Comparison of ENCODE assay signal across 1 cellular context in the genomic region with DNA sequence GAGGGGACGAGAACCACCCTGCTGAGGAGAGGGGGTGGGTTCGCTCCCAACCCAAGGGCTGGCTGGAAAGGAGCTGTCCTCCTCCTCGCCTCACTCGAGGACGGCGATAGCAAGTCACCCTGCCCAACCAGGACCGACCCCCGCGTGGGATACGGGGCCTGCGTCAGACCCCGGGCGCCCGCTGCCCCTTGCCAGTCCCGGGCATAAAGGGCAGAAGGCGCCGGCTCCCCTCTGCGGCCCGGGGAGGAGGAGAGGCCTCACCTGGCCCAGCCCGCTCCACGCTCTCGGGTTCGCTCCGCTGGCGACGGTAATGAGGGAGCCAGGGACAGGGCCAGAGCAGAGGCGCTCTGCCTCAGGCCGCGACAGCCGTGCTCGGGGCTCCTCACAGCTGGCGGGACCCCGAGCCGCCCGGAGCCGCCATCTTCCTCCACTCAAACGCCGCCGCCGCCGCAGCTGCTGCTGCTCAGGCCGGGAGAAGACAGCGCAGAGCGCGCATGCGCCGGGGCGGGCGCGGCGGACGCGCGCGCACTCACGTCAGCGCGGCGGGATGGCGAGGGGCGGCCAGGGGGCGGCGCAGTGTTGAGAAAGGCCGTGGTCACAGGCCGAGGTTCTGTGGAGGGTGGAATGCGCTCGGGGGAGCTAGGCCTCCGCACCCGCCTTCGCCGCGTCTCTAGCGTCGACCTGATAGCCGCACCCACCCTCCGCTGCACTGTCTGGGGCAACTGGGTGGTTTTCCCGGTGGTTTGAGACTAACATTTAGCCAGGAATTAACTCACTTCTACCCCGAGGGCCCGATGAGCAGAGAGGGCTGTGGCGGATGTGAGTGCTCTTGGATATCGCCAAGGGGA.
TF ChIP-seq lines count a peak whose summit lies in the region.

TSS of gene FBXO42 (minus strand) at position 487 of the 848 bp plus-strand sequence. CDS start 37,062 bp downstream, outside the sequence.

TF ChIP-seq in WTC11, 78 proteins besides CTCF, POLR2A, EP300 and RAD21 (continued from another document and continues in another):
- TF ChIP-seq ZNF232 (CRISPR knock-in tag; IDR thresholded peaks at IDR 0.05) (no peak), ZNF532 (CRISPR knock-in tag; IDR thresholded peaks at IDR 0.05; ENCODE audit: borderline replicate concordance) (no peak), IRF2 (CRISPR knock-in tag; IDR thresholded peaks at IDR 0.05; ENCODE audit: borderline replicate concordance, low read depth) (no peak), ZNF317 (CRISPR knock-in tag; IDR thresholded peaks at IDR 0.05; ENCODE audit: borderline replicate concordance, low read depth) (no peak), GRHL2 (CRISPR knock-in tag; IDR thresholded peaks at IDR 0.05; ENCODE audit: insufficient replicate concordance, severe bottlenecking) (no peak), NR2C2 (CRISPR knock-in tag; IDR thresholded peaks at IDR 0.05) (no peak), FOXP1 (CRISPR knock-in tag; IDR thresholded peaks at IDR 0.05; ENCODE audit: borderline replicate concordance) (no peak; the same call in 1 of the 2 replicates), TEAD1 (CRISPR knock-in tag; IDR thresholded peaks at IDR 0.05) (peak; percentile 71), ZBTB43 (CRISPR knock-in tag; IDR thresholded peaks at IDR 0.05) (no peak), ATF3 (CRISPR knock-in tag; conservative IDR thresholded peaks at IDR 0.05) (no peak), GTF2I (CRISPR knock-in tag; conservative IDR thresholded peaks at IDR 0.05) (no peak), STAT6 (CRISPR knock-in tag; conservative IDR thresholded peaks at IDR 0.05; ENCODE audit: low read depth) (no peak), NFYB (CRISPR knock-in tag; conservative IDR thresholded peaks at IDR 0.05; ENCODE audit: low read depth) (no peak), TCF7 (CRISPR knock-in tag; IDR thresholded peaks at IDR 0.05; ENCODE audit: low read depth) (no peak), SP1 (CRISPR knock-in tag; conservative IDR thresholded peaks at IDR 0.05) (peak; percentile 82; the same call in 1 of the 2 replicates), ATF1 (CRISPR knock-in tag; IDR thresholded peaks at IDR 0.05) (peak; percentile 87), OVOL2 (CRISPR knock-in tag; IDR thresholded peaks at IDR 0.05; ENCODE audit: borderline replicate concordance) (no peak), TEAD4 (CRISPR knock-in tag; IDR thresholded peaks at IDR 0.05) (no peak), E2F4 (CRISPR knock-in tag; IDR thresholded peaks at IDR 0.05; ENCODE audit: borderline replicate concordance, low read depth) (no peak), ZNF396 (CRISPR knock-in tag; IDR thresholded peaks at IDR 0.05; ENCODE audit: borderline replicate concordance) (no peak), CREM (CRISPR knock-in tag; IDR thresholded peaks at IDR 0.05) (peak; percentile 83), USF2 (CRISPR knock-in tag; IDR thresholded peaks at IDR 0.05) (no peak), ESRRA (CRISPR knock-in tag; IDR thresholded peaks at IDR 0.05; ENCODE audit: borderline replicate concordance) (0 out of 2 replicates have a peak, but pooled peaks have one; percentile 74), ERG (CRISPR knock-in tag; IDR thresholded peaks at IDR 0.05) (no peak)
- TF ChIP-seq, protein P1, sequence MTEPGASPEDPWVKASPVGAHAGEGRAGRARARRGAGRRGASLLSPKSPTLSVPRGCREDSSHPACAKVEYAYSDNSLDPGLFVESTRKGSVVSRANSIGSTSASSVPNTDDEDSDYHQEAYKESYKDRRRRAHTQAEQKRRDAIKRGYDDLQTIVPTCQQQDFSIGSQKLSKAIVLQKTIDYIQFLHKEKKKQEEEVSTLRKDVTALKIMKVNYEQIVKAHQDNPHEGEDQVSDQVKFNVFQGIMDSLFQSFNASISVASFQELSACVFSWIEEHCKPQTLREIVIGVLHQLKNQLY (CRISPR knock-in tag; IDR thresholded peaks at IDR 0.05): no peak
- TF ChIP-seq, protein P2, sequence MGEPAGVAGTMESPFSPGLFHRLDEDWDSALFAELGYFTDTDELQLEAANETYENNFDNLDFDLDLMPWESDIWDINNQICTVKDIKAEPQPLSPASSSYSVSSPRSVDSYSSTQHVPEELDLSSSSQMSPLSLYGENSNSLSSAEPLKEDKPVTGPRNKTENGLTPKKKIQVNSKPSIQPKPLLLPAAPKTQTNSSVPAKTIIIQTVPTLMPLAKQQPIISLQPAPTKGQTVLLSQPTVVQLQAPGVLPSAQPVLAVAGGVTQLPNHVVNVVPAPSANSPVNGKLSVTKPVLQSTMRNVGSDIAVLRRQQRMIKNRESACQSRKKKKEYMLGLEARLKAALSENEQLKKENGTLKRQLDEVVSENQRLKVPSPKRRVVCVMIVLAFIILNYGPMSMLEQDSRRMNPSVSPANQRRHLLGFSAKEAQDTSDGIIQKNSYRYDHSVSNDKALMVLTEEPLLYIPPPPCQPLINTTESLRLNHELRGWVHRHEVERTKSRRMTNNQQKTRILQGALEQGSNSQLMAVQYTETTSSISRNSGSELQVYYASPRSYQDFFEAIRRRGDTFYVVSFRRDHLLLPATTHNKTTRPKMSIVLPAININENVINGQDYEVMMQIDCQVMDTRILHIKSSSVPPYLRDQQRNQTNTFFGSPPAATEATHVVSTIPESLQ (CRISPR knock-in tag; IDR thresholded peaks at IDR 0.05): no peak
- TF ChIP-seq, protein P3, sequence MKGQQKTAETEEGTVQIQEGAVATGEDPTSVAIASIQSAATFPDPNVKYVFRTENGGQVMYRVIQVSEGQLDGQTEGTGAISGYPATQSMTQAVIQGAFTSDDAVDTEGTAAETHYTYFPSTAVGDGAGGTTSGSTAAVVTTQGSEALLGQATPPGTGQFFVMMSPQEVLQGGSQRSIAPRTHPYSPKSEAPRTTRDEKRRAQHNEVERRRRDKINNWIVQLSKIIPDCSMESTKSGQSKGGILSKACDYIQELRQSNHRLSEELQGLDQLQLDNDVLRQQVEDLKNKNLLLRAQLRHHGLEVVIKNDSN (CRISPR knock-in tag; IDR thresholded peaks at IDR 0.05): peak; percentile 30; the same call in 1 of the 2 replicates
- TF ChIP-seq, protein P4, sequence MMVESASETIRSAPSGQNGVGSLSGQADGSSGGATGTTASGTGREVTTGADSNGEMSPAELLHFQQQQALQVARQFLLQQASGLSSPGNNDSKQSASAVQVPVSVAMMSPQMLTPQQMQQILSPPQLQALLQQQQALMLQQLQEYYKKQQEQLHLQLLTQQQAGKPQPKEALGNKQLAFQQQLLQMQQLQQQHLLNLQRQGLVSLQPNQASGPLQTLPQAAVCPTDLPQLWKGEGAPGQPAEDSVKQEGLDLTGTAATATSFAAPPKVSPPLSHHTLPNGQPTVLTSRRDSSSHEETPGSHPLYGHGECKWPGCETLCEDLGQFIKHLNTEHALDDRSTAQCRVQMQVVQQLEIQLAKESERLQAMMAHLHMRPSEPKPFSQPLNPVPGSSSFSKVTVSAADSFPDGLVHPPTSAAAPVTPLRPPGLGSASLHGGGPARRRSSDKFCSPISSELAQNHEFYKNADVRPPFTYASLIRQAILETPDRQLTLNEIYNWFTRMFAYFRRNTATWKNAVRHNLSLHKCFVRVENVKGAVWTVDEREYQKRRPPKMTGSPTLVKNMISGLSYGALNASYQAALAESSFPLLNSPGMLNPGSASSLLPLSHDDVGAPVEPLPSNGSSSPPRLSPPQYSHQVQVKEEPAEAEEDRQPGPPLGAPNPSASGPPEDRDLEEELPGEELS (CRISPR knock-in tag; IDR thresholded peaks at IDR 0.05): peak; percentile 79; the same call in 1 of the 2 replicates
- TF ChIP-seq, protein P5, sequence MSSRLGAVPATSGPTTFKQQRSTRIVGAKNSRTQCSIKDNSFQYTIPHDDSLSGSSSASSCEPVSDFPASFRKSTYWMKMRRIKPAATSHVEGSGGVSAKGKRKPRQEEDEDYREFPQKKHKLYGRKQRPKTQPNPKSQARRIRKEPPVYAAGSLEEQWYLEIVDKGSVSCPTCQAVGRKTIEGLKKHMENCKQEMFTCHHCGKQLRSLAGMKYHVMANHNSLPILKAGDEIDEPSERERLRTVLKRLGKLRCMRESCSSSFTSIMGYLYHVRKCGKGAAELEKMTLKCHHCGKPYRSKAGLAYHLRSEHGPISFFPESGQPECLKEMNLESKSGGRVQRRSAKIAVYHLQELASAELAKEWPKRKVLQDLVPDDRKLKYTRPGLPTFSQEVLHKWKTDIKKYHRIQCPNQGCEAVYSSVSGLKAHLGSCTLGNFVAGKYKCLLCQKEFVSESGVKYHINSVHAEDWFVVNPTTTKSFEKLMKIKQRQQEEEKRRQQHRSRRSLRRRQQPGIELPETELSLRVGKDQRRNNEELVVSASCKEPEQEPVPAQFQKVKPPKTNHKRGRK (CRISPR knock-in tag; IDR thresholded peaks at IDR 0.05; ENCODE audit: borderline replicate concordance): no peak
- TF ChIP-seq, protein P6, sequence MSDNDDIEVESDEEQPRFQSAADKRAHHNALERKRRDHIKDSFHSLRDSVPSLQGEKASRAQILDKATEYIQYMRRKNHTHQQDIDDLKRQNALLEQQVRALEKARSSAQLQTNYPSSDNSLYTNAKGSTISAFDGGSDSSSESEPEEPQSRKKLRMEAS (CRISPR knock-in tag; IDR thresholded peaks at IDR 0.05): no peak
